ENCODE assay signal across 15 cellular contexts in genomic region chr4:94508256-94508655, GRCh38. TPM values are rescaled to one million over a fixed set of nuclear protein-coding genes. Genes with fewer than 3 reads are reported as not detected.
DNase-seq lines count a peak whose midpoint lies in the region; ATAC-seq and TF ChIP-seq lines count a peak whose summit lies in the region.
"Had no signal": no experiment of that assay in that cellular context is flagged by ENCODE, and none has a peak within 500 bp of the region (broad histone marks: within the 10 kb centered on the region; RNA-seq: fewer than 3 reads in every experiment).

No MANE protein-coding gene starts in this region.

- no peak overlapping the region for H3K4me2 ChIP-seq in H9 (ENCODE audit: insufficient read depth, insufficient read length, low read length)
- H3K4me2 ChIP-seq: neural progenitor cell had no signal

- no peak overlapping the region for H3K4me3 ChIP-seq in choroid plexus epithelial cell (ENCODE audit: low read depth, low read length)
- no peak overlapping the region for H3K4me3 ChIP-seq in psoas muscle
- H3K4me3 ChIP-seq: body of pancreas, lower lobe of right lung, neural progenitor cell had no signal

- H3K56ac ChIP-seq in H9 (ENCODE audit: insufficient read length, low read depth, low read length), result no peak overlapping the region

- no peak overlapping the region for H3K18ac ChIP-seq in H9 (ENCODE audit: insufficient read length, low read depth, low read length)

- intact Hi-C loops in left cardiac atrium (cut with DNase I), result no loop called here
- intact Hi-C loops in psoas muscle (cut with DNase I), result no loop called here

- no peak overlapping the region for H4K8ac ChIP-seq in H9 (replicated peaks; ENCODE audit: insufficient read length, low read depth, low read length)

- H3K9me3 ChIP-seq in H9 (ENCODE audit: control insufficient read depth, low read depth, low read length), result no peaks in the 10 kb centered on the region
- H3K9me3 ChIP-seq in psoas muscle, result no peaks in the 10 kb centered on the region
- H3K9me3 ChIP-seq: body of pancreas, lower lobe of right lung had no signal

- H3K27me3 ChIP-seq in H9 (ENCODE audit: insufficient read depth, low read length), result no peaks in the 10 kb centered on the region
- H3K27me3 ChIP-seq in psoas muscle (ENCODE audit: insufficient read depth in 3 of 3, low read length in 2 of 3), result no peaks in the 10 kb centered on the region
- H3K27me3 ChIP-seq: body of pancreas, neural progenitor cell had no signal

- no peak overlapping the region for H3K23ac ChIP-seq in H9 (ENCODE audit: insufficient read length, low read depth, low read length)

- H4K20me1 ChIP-seq in H9 (ENCODE audit: control insufficient read depth, insufficient read depth, insufficient read length), result no peaks in the 10 kb centered on the region

- no peak overlapping the region for H2BK12ac ChIP-seq in H9 (ENCODE audit: insufficient read length, low read depth, low read length)

- H2BK5ac ChIP-seq in H9 (ENCODE audit: insufficient read length, low read length), result no peak overlapping the region

- no peak overlapping the region for H3T11ph ChIP-seq in H9 (ENCODE audit: low read length)

- no peaks in the 10 kb centered on the region for H3K23me2 ChIP-seq in H9 (ENCODE audit: insufficient read length, low read depth, low read length, poor library complexity, severe bottlenecking)

- H2BK120ac ChIP-seq in H9 (ENCODE audit: low read depth, low read length, poor library complexity, severe bottlenecking), result no peak overlapping the region

- ATAC-seq in left cardiac atrium (peak; percentile 24 to 35), psoas muscle (peak in 2 of 4 donors; percentile 11), HG03565 (IDR thresholded peaks at IDR 0.05; ENCODE audit: unreplicated experiment) (no peak), GM18505 (IDR thresholded peaks at IDR 0.05; ENCODE audit: unreplicated experiment) (no peak), HG03571 (IDR thresholded peaks at IDR 0.05; ENCODE audit: unreplicated experiment) (no peak)

- peaks cover 1% of the 10 kb centered on the region; the same call in 1 of the 2 replicates for H3K79me2 ChIP-seq in H9 (ENCODE audit: insufficient read depth, low read length)

- H2AK5ac ChIP-seq in H9 (ENCODE audit: insufficient read length, low read length), result no peak overlapping the region

- no peak for TF ChIP-seq POLR2A in GM18505 (IDR thresholded peaks at IDR 0.05; ENCODE audit: borderline replicate concordance, extremely low read depth, insufficient read depth, insufficient read length)

- H3K14ac ChIP-seq in H9 (ENCODE audit: insufficient read depth, low read length), result no peak overlapping the region

- H3K4ac ChIP-seq in H9 (ENCODE audit: low read depth, low read length), result no peak overlapping the region

- no peak overlapping the region for H4K91ac ChIP-seq in H9 (ENCODE audit: insufficient read length, low read depth, low read length)

- no peak overlapping the region for H2AFZ ChIP-seq in H9 (ENCODE audit: low read length)
- H2AFZ ChIP-seq: neural progenitor cell had no signal

- H3K79me1 ChIP-seq in H9 (ENCODE audit: insufficient read depth, low read depth, low read length, poor library complexity, severe bottlenecking), result no peaks in the 10 kb centered on the region

- no peak overlapping the region for H2BK15ac ChIP-seq in H9 (ENCODE audit: low read depth, low read length)

- H3K27me3 Mint-ChIP-seq in H9 (ENCODE audit: low read depth), result no peaks in the 10 kb centered on the region
- H3K27me3 Mint-ChIP-seq: activated CD4-positive, alpha-beta memory T cell treated with anti-CD3 and anti-CD28 coated beads for 36 hours; IgD-negative memory B cell had no signal

- H3K36me3 ChIP-seq in psoas muscle (ENCODE audit: insufficient read depth in 1 of 2, low read depth in 1 of 2), result peaks cover 0 to 6% of the 10 kb centered on the region in 2 donors
- H3K36me3 ChIP-seq: lower lobe of right lung, neural progenitor cell had no signal

- peak overlapping the region; percentile 12 to 74 (median 73); a peak in 1 of 7 replicates for H3K27ac Mint-ChIP-seq in H9
- H3K27ac Mint-ChIP-seq: activated CD4-positive, alpha-beta memory T cell treated with anti-CD3 and anti-CD28 coated beads for 36 hours; neural progenitor cell had no signal

- H4K5ac ChIP-seq in H9 (ENCODE audit: insufficient read length, low read depth, low read length), result no peak overlapping the region

- H2BK20ac ChIP-seq in H9 (ENCODE audit: low read depth, low read length, poor library complexity, severe bottlenecking), result no peak overlapping the region

- H3K27ac ChIP-seq in H9 (ENCODE audit: insufficient read length, low read depth, low read length), result no peak overlapping the region
- peak overlapping the region; percentile 78 for H3K27ac ChIP-seq in psoas muscle
- H3K27ac ChIP-seq: lower lobe of right lung, neural progenitor cell had no signal

- H3K36me3 Mint-ChIP-seq in H9 (ENCODE audit: insufficient read depth in 1 of 3, low read depth in 3 of 3), result peaks cover 0 to 2% (median 0%) of the 10 kb centered on the region in 3 experiments; a peak in 3 of 7 replicates

- TF ChIP-seq CTCF in H9 (conservative IDR thresholded peaks at IDR 0.05), result no peak
- no peak for TF ChIP-seq CTCF in choroid plexus epithelial cell (conservative IDR thresholded peaks at IDR 0.05; ENCODE audit: low read depth, low read length)
- no peak for TF ChIP-seq CTCF in psoas muscle (IDR thresholded peaks at IDR 0.05)

- H3K4me3 Mint-ChIP-seq in H9, result no peak overlapping the region
- H3K4me3 Mint-ChIP-seq: activated CD4-positive, alpha-beta memory T cell treated with anti-CD3 and anti-CD28 coated beads for 36 hours; neural progenitor cell had no signal

- WGBS in H9 (ENCODE audit: extremely low coverage, insufficient read length, low lambda C conversion rate), result no CpG with 5 or more reads among the region's 1 CpG
- WGBS in psoas muscle, 3 donors, result 15 to 45% (median 20%) methylated on average over 1 of the region's 1 CpG

- no peak for DNase-seq in H9
- peak; percentile 59 for DNase-seq in choroid plexus epithelial cell (ENCODE audit: low read depth)
- DNase-seq in left cardiac atrium, result no peak
- no peak for DNase-seq in psoas muscle
- DNase-seq in activated CD8-positive, alpha-beta memory T cell treated with anti-CD3 and anti-CD28 coated beads, Interleukin-2, amount 50 U/mL, for 48 hours, result no peak
- DNase-seq: activated gamma-delta T cell, lower lobe of right lung, NCI-H1092 had no signal

- no peaks in the 10 kb centered on the region for H3K9me3 Mint-ChIP-seq in H9
- H3K9me3 Mint-ChIP-seq: activated CD4-positive, alpha-beta memory T cell treated with anti-CD3 and anti-CD28 coated beads for 36 hours had no signal

- peaks cover 6 to 14% of the 10 kb centered on the region in 2 experiments; a peak in 1 of 4 replicates for H3K4me1 Mint-ChIP-seq in H9
- H3K4me1 Mint-ChIP-seq: neural progenitor cell had no signal

- H3K4me1 ChIP-seq in H9 (ENCODE audit: insufficient read depth, low read length), result no peaks in the 10 kb centered on the region; the same call in 1 of the 2 replicates
- peaks cover 77% of the 10 kb centered on the region for H3K4me1 ChIP-seq in psoas muscle
- H3K4me1 ChIP-seq: neural progenitor cell had no signal

- no peak overlapping the region for H3K9ac ChIP-seq in H9 (ENCODE audit: extremely low read depth, insufficient read length, low read length)
- H3K9ac ChIP-seq: neural progenitor cell had no signal

RNA-seq across cellular contexts. Expression of gene PDLIM5, which starts 56.5 kb away (rescaled TPM):
- total RNA-seq in H9 (2021) (57.7 and 58.0 TPM in 2 replicates), left cardiac atrium (100 to 1,000 TPM; 626 to 644 TPM), psoas muscle (100 to 1,000 TPM; 459 to 840 (median 509) TPM)
- polyA plus RNA-seq in psoas muscle, result 100 to 1,000 TPM; 215 to 533 (median 426) TPM

Comparison
In these comparisons a context has a peak if more than half of its experiments do, and no peak if none do; other contexts are left out.
1. ATAC-seq: peak in left cardiac atrium (2 of 2); none in HG03565 (single experiment), GM18505 (single experiment) and HG03571 (single experiment).